ENCODE assay signal across 10 cellular contexts in genomic region chr14:55136868-55137785, GRCh38. TPM values are rescaled to one million over a fixed set of nuclear protein-coding genes. Genes with fewer than 3 reads are reported as not detected.
DNase-seq lines count a peak whose midpoint lies in the region; ATAC-seq and TF ChIP-seq lines count a peak whose summit lies in the region.
"Had no signal": no experiment of that assay in that cellular context is flagged by ENCODE, and none has a peak within 500 bp of the region (broad histone marks: within the 10 kb centered on the region; RNA-seq: fewer than 3 reads in every experiment).

No MANE protein-coding gene starts in this region.

- peaks cover 74% of the 10 kb centered on the region for H3K36me3 ChIP-seq in upper lobe of right lung
- H3K36me3 ChIP-seq: neural progenitor cell had no signal

- no peak for TF ChIP-seq CTCF in upper lobe of right lung (IDR thresholded peaks at IDR 0.05)

- H3K27me3 ChIP-seq in upper lobe of right lung = no peaks in the 10 kb centered on the region

- intact Hi-C loops in upper lobe of right lung (cut with DNase I) = no loop called here

- H3K9me3 ChIP-seq in upper lobe of right lung = no peaks in the 10 kb centered on the region

- peaks cover 47% of the 10 kb centered on the region for H3K4me1 ChIP-seq in upper lobe of right lung
- H3K4me1 ChIP-seq: neural progenitor cell had no signal

- ATAC-seq in upper lobe of right lung = peak; percentile 66
- ATAC-seq in HG02973 (IDR thresholded peaks at IDR 0.05; ENCODE audit: unreplicated experiment) = no peak

- H3K4me3 ChIP-seq in upper lobe of right lung = peak overlapping the region; percentile 12
- H3K4me3 ChIP-seq: neural progenitor cell had no signal

- H3K27ac ChIP-seq in upper lobe of right lung = peak overlapping the region; percentile 55
- H3K27ac ChIP-seq: neural progenitor cell had no signal

- DNase-seq in amygdala (lab: John Stamatoyannopoulos, UW) = peak in 46 of 56 donors; percentile 11 to 80 (median 54)
- DNase-seq in fibroblast of the conjunctiva (ENCODE audit: low read depth) = peak; percentile 86
- peak; percentile 89 for DNase-seq in myocyte (ENCODE audit: low read depth)
- no peak for DNase-seq in upper lobe of right lung
- DNase-seq in NCI-H1092 (lab: John Stamatoyannopoulos, UW) = no peak
- no peak for DNase-seq in NCI-H2029 treated with DMSO at 0.1 percent for 48 hours (lab: John Stamatoyannopoulos, UW)
- DNase-seq: activated naive CD8-positive, alpha-beta T cell treated with anti-CD3 and anti-CD28 coated beads, Interleukin-2, amount 10 ng/mL, durations not matched to agents 7 days and 5 days; NCI-H1417 had no signal

RNA-seq across cellular contexts. Expression of gene LGALS3, which starts 8.1 kb away (rescaled TPM):
- total RNA-seq in myocyte (223 and 256 TPM in 2 replicates), upper lobe of right lung (351 TPM)
- 141 TPM for polyA plus RNA-seq in myocyte (2012)

RNA-seq across cellular contexts. Expression of gene DLGAP5, which starts 54.3 kb away (rescaled TPM):
- total RNA-seq in myocyte (0.27 and 0.94 TPM in 2 replicates), upper lobe of right lung (0.52 TPM)
- polyA plus RNA-seq in myocyte (2012) = 0.14 TPM

Comparison
In these comparisons a context has a peak if more than half of its experiments do, and no peak if none do; other contexts are left out.
1. DNase-seq: peak in amygdala (46 of 56), fibroblast of the conjunctiva (single experiment) and myocyte (single experiment); none in upper lobe of right lung (single experiment), NCI-H1092 (single experiment) and NCI-H2029 treated with DMSO at 0.1 percent for 48 hours (single experiment).